Comparison of ENCODE assay signal across 1 cellular context in the genomic region with DNA sequence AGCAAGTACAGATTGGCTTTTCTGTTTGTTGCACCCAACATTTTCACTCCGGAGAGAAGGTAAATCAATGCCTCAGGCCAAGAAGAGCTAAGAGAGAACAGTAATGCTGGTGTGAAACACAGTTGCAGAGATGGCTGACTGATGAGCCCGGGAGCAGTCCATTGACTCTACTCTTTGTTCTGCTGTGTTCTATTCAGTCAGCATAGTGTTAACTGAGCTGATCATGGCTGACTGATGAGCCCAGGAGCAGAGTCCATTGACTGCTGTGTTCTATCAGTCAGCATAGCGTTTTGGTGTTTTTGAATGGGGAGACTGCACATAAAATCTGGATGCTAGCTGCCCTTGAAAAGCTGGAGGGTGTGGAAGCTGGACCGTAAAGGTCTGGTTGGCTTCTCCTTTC.
TF ChIP-seq lines count a peak whose summit lies in the region.

No MANE protein-coding gene starts in this region.

TF ChIP-seq in HepG2, 621 proteins besides CTCF, POLR2A, EP300 and RAD21:
- TF ChIP-seq ZNF501 (CRISPR knock-in tag; IDR thresholded peaks at IDR 0.05): no peak
- TF ChIP-seq HMGXB3 (CRISPR knock-in tag; IDR thresholded peaks at IDR 0.05; ENCODE audit: borderline replicate concordance): no peak
- TF ChIP-seq ZNF652 (CRISPR knock-in tag; IDR thresholded peaks at IDR 0.05; ENCODE audit: borderline replicate concordance, low read depth): peak; percentile 94
- TF ChIP-seq HNF4A (CRISPR knock-in tag; IDR thresholded peaks at IDR 0.05): peak; percentile 71
- TF ChIP-seq, protein P1, sequence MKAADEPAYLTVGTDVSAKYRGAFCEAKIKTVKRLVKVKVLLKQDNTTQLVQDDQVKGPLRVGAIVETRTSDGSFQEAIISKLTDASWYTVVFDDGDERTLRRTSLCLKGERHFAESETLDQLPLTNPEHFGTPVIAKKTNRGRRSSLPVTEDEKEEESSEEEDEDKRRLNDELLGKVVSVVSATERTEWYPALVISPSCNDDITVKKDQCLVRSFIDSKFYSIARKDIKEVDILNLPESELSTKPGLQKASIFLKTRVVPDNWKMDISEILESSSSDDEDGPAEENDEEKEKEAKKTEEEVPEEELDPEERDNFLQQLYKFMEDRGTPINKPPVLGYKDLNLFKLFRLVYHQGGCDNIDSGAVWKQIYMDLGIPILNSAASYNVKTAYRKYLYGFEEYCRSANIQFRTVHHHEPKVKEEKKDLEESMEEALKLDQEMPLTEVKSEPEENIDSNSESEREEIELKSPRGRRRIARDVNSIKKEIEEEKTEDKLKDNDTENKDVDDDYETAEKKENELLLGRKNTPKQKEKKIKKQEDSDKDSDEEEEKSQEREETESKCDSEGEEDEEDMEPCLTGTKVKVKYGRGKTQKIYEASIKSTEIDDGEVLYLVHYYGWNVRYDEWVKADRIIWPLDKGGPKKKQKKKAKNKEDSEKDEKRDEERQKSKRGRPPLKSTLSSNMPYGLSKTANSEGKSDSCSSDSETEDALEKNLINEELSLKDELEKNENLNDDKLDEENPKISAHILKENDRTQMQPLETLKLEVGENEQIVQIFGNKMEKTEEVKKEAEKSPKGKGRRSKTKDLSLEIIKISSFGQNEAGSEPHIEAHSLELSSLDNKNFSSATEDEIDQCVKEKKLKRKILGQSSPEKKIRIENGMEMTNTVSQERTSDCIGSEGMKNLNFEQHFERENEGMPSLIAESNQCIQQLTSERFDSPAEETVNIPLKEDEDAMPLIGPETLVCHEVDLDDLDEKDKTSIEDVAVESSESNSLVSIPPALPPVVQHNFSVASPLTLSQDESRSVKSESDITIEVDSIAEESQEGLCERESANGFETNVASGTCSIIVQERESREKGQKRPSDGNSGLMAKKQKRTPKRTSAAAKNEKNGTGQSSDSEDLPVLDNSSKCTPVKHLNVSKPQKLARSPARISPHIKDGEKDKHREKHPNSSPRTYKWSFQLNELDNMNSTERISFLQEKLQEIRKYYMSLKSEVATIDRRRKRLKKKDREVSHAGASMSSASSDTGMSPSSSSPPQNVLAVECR (CRISPR knock-in tag; IDR thresholded peaks at IDR 0.05; ENCODE audit: borderline replicate concordance): no peak
- 0 out of 2 replicates have a peak, but pooled peaks have one; percentile 33 for TF ChIP-seq HOXA3 (CRISPR knock-in tag; IDR thresholded peaks at IDR 0.05)
- no peak for TF ChIP-seq ZNF337 (CRISPR knock-in tag; IDR thresholded peaks at IDR 0.05; ENCODE audit: borderline replicate concordance, low read depth)
- no peak for TF ChIP-seq ZNF878 (CRISPR knock-in tag; IDR thresholded peaks at IDR 0.05)
- TF ChIP-seq CENPBD1 (CRISPR knock-in tag; IDR thresholded peaks at IDR 0.05; ENCODE audit: borderline replicate concordance, low read depth): no peak
- TF ChIP-seq KMT2B (CRISPR knock-in tag; IDR thresholded peaks at IDR 0.05): no peak
- TF ChIP-seq RXRB (CRISPR knock-in tag; IDR thresholded peaks at IDR 0.05; ENCODE audit: borderline replicate concordance): 0 out of 2 replicates have a peak, but pooled peaks have one; percentile 12
- no peak for TF ChIP-seq HMG20B (CRISPR knock-in tag; conservative IDR thresholded peaks at IDR 0.05)
- TF ChIP-seq HIVEP1 (CRISPR knock-in tag; IDR thresholded peaks at IDR 0.05): no peak
- peak; percentile 66 for TF ChIP-seq HNF4G (IDR thresholded peaks at IDR 0.05; ENCODE audit: borderline replicate concordance, low read depth, low read length)
- no peak for TF ChIP-seq HNF4G (CRISPR knock-in tag; IDR thresholded peaks at IDR 0.05; ENCODE audit: borderline replicate concordance, low read depth)
- TF ChIP-seq ZNF292 (CRISPR knock-in tag; IDR thresholded peaks at IDR 0.05; ENCODE audit: borderline replicate concordance, low read depth): 0 out of 2 replicates have a peak, but pooled peaks have one; percentile 25
- TF ChIP-seq, protein P2, sequence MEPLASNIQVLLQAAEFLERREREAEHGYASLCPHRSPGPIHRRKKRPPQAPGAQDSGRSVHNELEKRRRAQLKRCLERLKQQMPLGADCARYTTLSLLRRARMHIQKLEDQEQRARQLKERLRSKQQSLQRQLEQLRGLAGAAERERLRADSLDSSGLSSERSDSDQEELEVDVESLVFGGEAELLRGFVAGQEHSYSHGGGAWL (CRISPR knock-in tag; IDR thresholded peaks at IDR 0.05): no peak
- TF ChIP-seq ZNF775 (CRISPR knock-in tag; IDR thresholded peaks at IDR 0.05; ENCODE audit: borderline replicate concordance): no peak
- no peak for TF ChIP-seq ZNF576 (CRISPR knock-in tag; IDR thresholded peaks at IDR 0.05)
- peak; percentile 54; the same call in 1 of the 2 replicates for TF ChIP-seq NCOR1 (IDR thresholded peaks at IDR 0.05; ENCODE audit: borderline replicate concordance, low read length)
- no peak for TF ChIP-seq SRSF4 (IDR thresholded peaks at IDR 0.05; ENCODE audit: low read depth, low read length, poor library complexity, severe bottlenecking)
